15 cellular contexts compared by ENCODE assay signal in genomic region chr18:50803579-50803978, GRCh38. TPM values are rescaled to one million over a fixed set of nuclear protein-coding genes. Genes with fewer than 3 reads are reported as not detected.
DNase-seq lines count a peak whose midpoint lies in the region; ATAC-seq and TF ChIP-seq lines count a peak whose summit lies in the region.
"Had no signal": no experiment of that assay in that cellular context is flagged by ENCODE, and none has a peak within 500 bp of the region (broad histone marks: within the 10 kb centered on the region; RNA-seq: fewer than 3 reads in every experiment).

No MANE protein-coding gene starts in this region.

- 49 to 62% (median 50%) methylated on average over 12 of the region's 12 CpGs for WGBS in adrenal gland, 4 donors
- WGBS in heart right ventricle, 2 donors: 77 to 82% methylated on average over 12 of the region's 12 CpGs
- 79 to 87% (median 83%) methylated on average over 12 of the region's 12 CpGs for WGBS in heart left ventricle, 4 donors

- ATAC-seq in heart right ventricle (no peak), heart left ventricle (no peak), GM21529 (IDR thresholded peaks at IDR 0.05; ENCODE audit: unreplicated experiment) (no peak)

- peak overlapping the region; percentile 84 for H3K27ac Mint-ChIP-seq in nephron progenitor cell
- H3K27ac Mint-ChIP-seq: CD8-positive, alpha-beta memory T cell had no signal

- DNase-seq in NCI-H526 (lab: John Stamatoyannopoulos, UW): peak; percentile 69 to 75
- peak in 4 of 7 donors; percentile 24 to 48 (median 28) for DNase-seq in adrenal gland
- DNase-seq in nephron progenitor cell: no peak
- no peak for DNase-seq in heart right ventricle
- no peak for DNase-seq in heart left ventricle
- DNase-seq in activated T-cell treated with anti-CD3 and anti-CD28 coated beads, Interleukin-2, amount 50 U/mL, for 1 hour: no peak
- DNase-seq: ACHN; BE2C; C1 segment of cervical spinal cord; CD4-positive, CD25-positive, alpha-beta regulatory T cell; CD8-positive, alpha-beta memory T cell; COR-L47; GM23248 had no signal

- H3K4me3 ChIP-seq in adrenal gland: no peak overlapping the region
- H3K4me3 ChIP-seq in heart right ventricle: no peak overlapping the region
- no peak overlapping the region for H3K4me3 ChIP-seq in heart left ventricle
- H3K4me3 ChIP-seq: GM23248, HAP-1 had no signal

- H3K4me1 Mint-ChIP-seq in nephron progenitor cell: peaks cover 9% of the 10 kb centered on the region
- H3K4me1 Mint-ChIP-seq: CD4-positive, CD25-positive, alpha-beta regulatory T cell had no signal

- H3K27me3 ChIP-seq in adrenal gland (no peaks in the 10 kb centered on the region), heart right ventricle (peaks cover 0 to 6% (median 0%) of the 10 kb centered on the region in 7 donors), heart left ventricle (no peaks in the 10 kb centered on the region)
- H3K27me3 ChIP-seq: BE2C had no signal

- H3K9me3 Mint-ChIP-seq in nephron progenitor cell: no peaks in the 10 kb centered on the region
- H3K9me3 Mint-ChIP-seq: CD8-positive, alpha-beta memory T cell had no signal

- H3K27ac ChIP-seq in adrenal gland (no peak overlapping the region), heart right ventricle (no peak overlapping the region), heart left ventricle (no peak overlapping the region)
- H3K27ac ChIP-seq: GM23248 had no signal

- TF ChIP-seq CTCF in adrenal gland (IDR thresholded peaks at IDR 0.05) (no peak), nephron progenitor cell (IDR thresholded peaks at IDR 0.05) (no peak), heart right ventricle (IDR thresholded peaks at IDR 0.05) (no peak), heart left ventricle (IDR thresholded peaks at IDR 0.05) (no peak)

- peaks cover 5% of the 10 kb centered on the region for H3K27me3 Mint-ChIP-seq in nephron progenitor cell (ENCODE audit: low read depth, poor library complexity)

- no peaks in the 10 kb centered on the region for H3K36me3 Mint-ChIP-seq in nephron progenitor cell (ENCODE audit: low read depth)
- H3K36me3 Mint-ChIP-seq: CD4-positive, CD25-positive, alpha-beta regulatory T cell; CD8-positive, alpha-beta memory T cell had no signal

- TF ChIP-seq POLR2A in adrenal gland (IDR thresholded peaks at IDR 0.05) (no peak), heart left ventricle (IDR thresholded peaks at IDR 0.05) (no peak)

- H3K36me3 ChIP-seq in adrenal gland (replicated peaks in 1 of 2): no peaks in the 10 kb centered on the region
- no peaks in the 10 kb centered on the region for H3K36me3 ChIP-seq in heart right ventricle
- H3K36me3 ChIP-seq in heart left ventricle: no peaks in the 10 kb centered on the region
- H3K36me3 ChIP-seq: BE2C, HAP-1 had no signal

- H3K4me1 ChIP-seq in adrenal gland (replicated peaks in 1 of 2) (no peaks in the 10 kb centered on the region), heart right ventricle (peaks cover 0 to 12% (median 0%) of the 10 kb centered on the region in 9 donors), heart left ventricle (peaks cover 0 to 10% (median 0%) of the 10 kb centered on the region in 12 donors)
- H3K4me1 ChIP-seq: BE2C, HAP-1 had no signal

- H3K9me3 ChIP-seq in adrenal gland (replicated peaks in 1 of 3): no peaks in the 10 kb centered on the region
- H3K9me3 ChIP-seq in heart right ventricle: no peaks in the 10 kb centered on the region
- no peaks in the 10 kb centered on the region for H3K9me3 ChIP-seq in heart left ventricle
- H3K9me3 ChIP-seq: BE2C, HAP-1 had no signal

- intact Hi-C loops in adrenal gland (cut with DNase I): no loop called here
- intact Hi-C loops in heart right ventricle (cut with DNase I): no loop called here
- intact Hi-C loops in heart left ventricle (cut with DNase I): no loop called here

- no peak overlapping the region for H3K4me3 Mint-ChIP-seq in nephron progenitor cell
- H3K4me3 Mint-ChIP-seq: CD4-positive, CD25-positive, alpha-beta regulatory T cell; CD8-positive, alpha-beta memory T cell had no signal

RNA-seq across cellular contexts. Expression of gene MRO, which starts 16.2 kb away (rescaled TPM):
- 1 to 10 TPM; 1.6 to 9.4 (median 3.9) TPM for total RNA-seq in adrenal gland
- 1 to 10 TPM in 2 of 3 donors, under 1 TPM in 1; 0.67 to 5.0 (median 2.3) TPM for polyA plus RNA-seq in adrenal gland
- total RNA-seq in heart right ventricle: 1 to 10 TPM; 1.0 to 4.3 (median 2.3) TPM
- polyA plus RNA-seq in heart right ventricle: 1 to 10 TPM in 1 of 2 donors, under 1 TPM in 1; 0.22 to 1.0 TPM
- 1 to 10 TPM in 7 of 9 donors, under 1 TPM in 2; 0.42 to 6.9 (median 3.7) TPM for total RNA-seq in heart left ventricle
- 1 to 10 TPM in 1 of 2 donors, under 1 TPM in 1; 0.19 to 1.6 TPM for polyA plus RNA-seq in heart left ventricle
- total RNA-seq: CD4-positive, CD25-positive, alpha-beta regulatory T cell; GM23248 had no signal
- polyA plus RNA-seq: CD4-positive, CD25-positive, alpha-beta regulatory T cell; CD8-positive, alpha-beta memory T cell; GM23248 had no signal

Comparison
In these comparisons a context has a peak if more than half of its experiments do, and no peak if none do; other contexts are left out.
1. DNase-seq: peak in NCI-H526 (2 of 2) and adrenal gland (4 of 7); none in nephron progenitor cell (single experiment), heart right ventricle (0 of 2), heart left ventricle (0 of 5) and activated T-cell treated with anti-CD3 and anti-CD28 coated beads, Interleukin-2, amount 50 U/mL, for 1 hour (single experiment).